In genomic region chr7:116543664-116544063, GRCh38 we compare ENCODE assay signal across 15 cellular contexts. TPM values are rescaled to one million over a fixed set of nuclear protein-coding genes. Genes with fewer than 3 reads are reported as not detected.
DNase-seq lines count a peak whose midpoint lies in the region; FAIRE-seq and TF ChIP-seq lines count a peak whose summit lies in the region.
"Had no signal": no experiment of that assay in that cellular context is flagged by ENCODE, and none has a peak within 500 bp of the region (broad histone marks: within the 10 kb centered on the region; RNA-seq: fewer than 3 reads in every experiment).

No MANE protein-coding gene starts in this region.

- dilution Hi-C loops in keratinocyte (cut with MboI; ENCODE audit: extremely low pct_ligation_motif_present, low sequenced_read_pairs), result no loop called here

- H3K4me3 ChIP-seq in breast epithelium, result no peak overlapping the region
- no peak overlapping the region for H3K4me3 ChIP-seq in ascending aorta
- no peak overlapping the region for H3K4me3 ChIP-seq in keratinocyte (ENCODE audit: control insufficient read depth in 2 of 3, extremely low read depth in 1 of 3, insufficient read depth in 2 of 3, low read depth in 1 of 3, low read length in 3 of 3)
- H3K4me3 ChIP-seq in transverse colon, result no peak overlapping the region

- no peak overlapping the region for H3K27ac ChIP-seq in breast epithelium
- peak overlapping the region; percentile 62 to 72 for H3K27ac ChIP-seq in ascending aorta
- H3K27ac ChIP-seq in keratinocyte (ENCODE audit: control insufficient read depth, insufficient read depth, low read length), result peak overlapping the region; percentile 64
- H3K27ac ChIP-seq in transverse colon, result peak overlapping the region; percentile 42 to 50 (median 48)
- H3K27ac ChIP-seq in RWPE1, result no peak overlapping the region

- no peak for TF ChIP-seq POLR2A in breast epithelium (IDR thresholded peaks at IDR 0.05)
- TF ChIP-seq POLR2A in transverse colon (IDR thresholded peaks at IDR 0.05), result no peak

- POLR2A ChIA-PET in MCF 10A (lab: Yijun Ruan, JAX) (interaction anchor here (0.6 to 1.9 kb wide), 12 partner anchors 9 to 159 kb away, joined by 3 to 6 read pairs (median 4); no protein-coding TSS in a partner anchor), RWPE1 (lab: Yijun Ruan, JAX; ENCODE audit: low non-redundant PET) (no interaction called here)

- H3K4me1 ChIP-seq in breast epithelium (no peaks in the 10 kb centered on the region), ascending aorta (peaks cover 0 to 32% of the 10 kb centered on the region in 2 donors), keratinocyte (ENCODE audit: control insufficient read depth, extremely low read depth, insufficient read depth, low read length) (peaks cover 14% of the 10 kb centered on the region), transverse colon (peaks cover 0 to 31% (median 3%) of the 10 kb centered on the region in 4 donors)

- no peak overlapping the region for H3K4me3 Mint-ChIP-seq in MCF 10A (ENCODE audit: unreplicated experiment)
- H3K4me3 Mint-ChIP-seq: activated CD4-positive, alpha-beta T cell treated with anti-CD3 and anti-CD28 coated beads, Interleukin-2, amount 10 ng/mL, durations not matched to agents 24 days and 14 days; nephron had no signal

- DNase-seq in MCF 10A (ENCODE audit: unreplicated experiment) (peak; percentile 36), breast epithelium (ENCODE audit: low spot score in 2 of 2) (no peak), ascending aorta (ENCODE audit: low spot score in 2 of 2) (no peak), keratinocyte (ENCODE audit: low read depth, low spot score) (no peak), transverse colon (no peak), RWPE1 (ENCODE audit: low spot score) (no peak), SHP77 treated with DMSO at 0.1 percent for 48 hours (lab: John Stamatoyannopoulos, UW) (no peak)
- no peak for DNase-seq in activated effector memory CD4-positive, alpha-beta T cell treated with anti-CD3 and anti-CD28 coated beads, Interleukin-2, amount 50 U/mL, for 16 hours
- DNase-seq: activated naive CD4-positive, alpha-beta T cell treated with Interleukin-2 at 50 U/mL for 16 hours; effector CD8-positive, alpha-beta T cell; NCI-H1048; NCI-H748 treated with DMSO at 0.1 percent for 48 hours; stimulated activated CD4-positive, alpha-beta T cell treated with anti-CD3 and anti-CD28 coated beads, Interleukin-15, amount 100 ng/mL, for 24 hours had no signal

- TF ChIP-seq EP300 in transverse colon (IDR thresholded peaks at IDR 0.05; ENCODE audit: low read depth), result no peak

- CTCF ChIA-PET in MCF 10A (lab: Yijun Ruan, JAX) (interaction anchor here (0.7 to 1.1 kb wide), 2 partner anchors 17 to 285 kb away, joined by 4 to 5 read pairs; no protein-coding TSS in a partner anchor), RWPE1 (lab: Yijun Ruan, JAX) (interaction anchor here (0.7 kb wide), 1 partner anchor 100 kb away, joined by 4 read pairs; no protein-coding TSS in a partner anchor)

- H3K27ac Mint-ChIP-seq in MCF 10A (ENCODE audit: low read depth, unreplicated experiment), result peak overlapping the region; percentile 83
- H3K27ac Mint-ChIP-seq: activated CD4-positive, alpha-beta T cell treated with anti-CD3 and anti-CD28 coated beads, Interleukin-2, amount 10 ng/mL, durations not matched to agents 24 days and 14 days; nephron had no signal

- H3K27me3 ChIP-seq in breast epithelium, result no peaks in the 10 kb centered on the region
- no peaks in the 10 kb centered on the region for H3K27me3 ChIP-seq in ascending aorta
- H3K27me3 ChIP-seq in keratinocyte (ENCODE audit: control insufficient read depth, extremely low read depth, insufficient read depth, low read length), result no peaks in the 10 kb centered on the region
- H3K27me3 ChIP-seq in transverse colon, result no peaks in the 10 kb centered on the region

- WGBS in transverse colon (ENCODE audit: low coverage in 1 of 2), 2 donors, result 55 to 60% methylated on average over 2 of the region's 2 CpGs

- TF ChIP-seq CTCF in MCF 10A (IDR thresholded peaks at IDR 0.05; ENCODE audit: unreplicated experiment) (no peak), breast epithelium (IDR thresholded peaks at IDR 0.05) (no peak), ascending aorta (IDR thresholded peaks at IDR 0.05) (no peak), keratinocyte (optimal IDR thresholded peaks at IDR 0.05 in 1 of 3, IDR thresholded peaks at IDR 0.05 in 1 of 3, conservative IDR thresholded peaks at IDR 0.05 in 1 of 3; ENCODE audit: extremely low read depth in 1 of 3, insufficient read depth in 2 of 3, low read length in 3 of 3) (no peak), transverse colon (IDR thresholded peaks at IDR 0.05) (no peak), RWPE1 (conservative IDR thresholded peaks at IDR 0.05; ENCODE audit: low read depth) (no peak)

- H3K36me3 Mint-ChIP-seq in MCF 10A (ENCODE audit: insufficient read depth, unreplicated experiment), result peaks cover 95% of the 10 kb centered on the region

- peaks cover 40% of the 10 kb centered on the region for H4K20me1 ChIP-seq in keratinocyte (ENCODE audit: control insufficient read depth, extremely low read depth, insufficient read depth, low read length)

- H3K36me3 ChIP-seq in breast epithelium (peaks cover 6% of the 10 kb centered on the region), ascending aorta (peaks cover 0 to 19% of the 10 kb centered on the region in 2 donors), keratinocyte (ENCODE audit: control insufficient read depth in 2 of 2, extremely low read depth in 1 of 2, insufficient read depth in 2 of 2, low read length in 2 of 2) (peaks cover 33 to 61% of the 10 kb centered on the region in 2 experiments), transverse colon (no peaks in the 10 kb centered on the region)

- no TSS peak for BruUV-seq in MCF 10A (replicated peaks; lab: Mats Ljungman, UMichigan)

- H3K4me2 ChIP-seq in keratinocyte (ENCODE audit: control insufficient read depth, extremely low read depth, insufficient read depth, low read depth, low read length), result no peak overlapping the region

- no peak overlapping the region for H3K9ac ChIP-seq in keratinocyte (ENCODE audit: control insufficient read depth, extremely low read depth, insufficient read depth, low read length)

- in situ Hi-C loops in transverse colon (cut with MboI; ENCODE audit: low pct_ligation_motif_present in 1 of 4, low pct_unique_long_range_greater_than_20kb in 1 of 4, low sequenced_read_pairs in 3 of 4), result no loop called here

- peaks cover 67% of the 10 kb centered on the region for H3K4me1 Mint-ChIP-seq in MCF 10A (ENCODE audit: insufficient read depth, unreplicated experiment)
- H3K4me1 Mint-ChIP-seq: activated CD4-positive, alpha-beta T cell treated with anti-CD3 and anti-CD28 coated beads, Interleukin-2, amount 10 ng/mL, durations not matched to agents 24 days and 14 days; nephron had no signal

- H3K9me3 ChIP-seq in breast epithelium (no peaks in the 10 kb centered on the region), ascending aorta (no peaks in the 10 kb centered on the region), keratinocyte (ENCODE audit: control insufficient read depth, low read depth, low read length) (no peaks in the 10 kb centered on the region), transverse colon (no peaks in the 10 kb centered on the region)

- intact Hi-C loops in MCF 10A (cut with micrococcal nuclease) (no loop called here), breast epithelium (cut with DNase I; ENCODE audit: low total_unique reads) (no loop called here), ascending aorta (cut with DNase I) (no loop called here), transverse colon (cut with DNase I; ENCODE audit: low total_unique reads) (no loop called here)

- no peaks in the 10 kb centered on the region for H3K9me1 ChIP-seq in keratinocyte (ENCODE audit: control insufficient read depth, extremely low read depth, insufficient read depth, low read length)

- no peak overlapping the region for H2AFZ ChIP-seq in keratinocyte (ENCODE audit: control insufficient read depth, low read length)

- no peaks in the 10 kb centered on the region for H3K27me3 Mint-ChIP-seq in MCF 10A (ENCODE audit: insufficient read depth, unreplicated experiment)

- no peak for FAIRE-seq in keratinocyte (lab: Jason Lieb, UNC)

- H3K79me2 ChIP-seq in keratinocyte (ENCODE audit: control insufficient read depth, insufficient read depth, low read length), result peaks cover 95% of the 10 kb centered on the region

- H3K9me3 Mint-ChIP-seq in MCF 10A (ENCODE audit: unreplicated experiment), result no peaks in the 10 kb centered on the region
- H3K9me3 Mint-ChIP-seq: activated CD4-positive, alpha-beta T cell treated with anti-CD3 and anti-CD28 coated beads, Interleukin-2, amount 10 ng/mL, durations not matched to agents 24 days and 14 days; nephron had no signal

RNA-seq across cellular contexts. Expression of gene CAV1, which starts 18.8 kb away (rescaled TPM):
- total RNA-seq in MCF 10A (2022), result 225 and 267 TPM in 2 replicates
- 100 to 1,000 TPM; 117 to 729 (median 154) TPM for total RNA-seq in breast epithelium
- 156 TPM for total RNA-seq in ascending aorta
- polyA plus RNA-seq in keratinocyte, result 2,867 to 2,979 TPM (median 2,905 TPM) in 3 replicates
- 537 TPM for polyA plus RNA-seq in keratinocyte (2011; ENCODE audit: low read depth)
- 3,107 and 4,303 TPM in 2 replicates for polyA plus RNA-seq in keratinocyte (2011; cell fraction: cytosol; rRNA removed)
- polyA plus RNA-seq in keratinocyte (2011; cell fraction: nucleus; rRNA removed), result 2,001 and 2,393 TPM in 2 replicates
- polyA plus RNA-seq in keratinocyte (2012; ENCODE audit: low replicate concordance), result 370 and 1,627 TPM in 2 replicates
- polyA minus RNA-seq in keratinocyte, result 4,413 to 5,248 TPM (median 4,690 TPM) in 3 replicates
- 1,844 TPM for polyA minus RNA-seq in keratinocyte (2011; cell fraction: cytosol; rRNA and poly(A)+ RNA removed)
- polyA minus RNA-seq in keratinocyte (2011; cell fraction: nucleus; rRNA and poly(A)+ RNA removed), result 723 and 1,290 TPM in 2 replicates
- total RNA-seq in transverse colon, result 10 to 100 TPM; 52.2 to 73.8 (median 62.2) TPM

RNA-seq across cellular contexts. Expression of gene CAV2, which starts 44.1 kb away (rescaled TPM):
- total RNA-seq in MCF 10A (2022), result 155 and 171 TPM in 2 replicates
- total RNA-seq in breast epithelium, result 100 to 1,000 TPM in 1 of 3 donors, 10 to 100 TPM in 2; 63.3 to 311 (median 97.6) TPM
- total RNA-seq in ascending aorta, result 92.6 TPM
- polyA plus RNA-seq in keratinocyte, result 467 to 631 TPM (median 530 TPM) in 3 replicates
- 140 TPM for polyA plus RNA-seq in keratinocyte (2011; ENCODE audit: low read depth)
- 511 and 813 TPM in 2 replicates for polyA plus RNA-seq in keratinocyte (2011; cell fraction: cytosol; rRNA removed)
- 329 and 358 TPM in 2 replicates for polyA plus RNA-seq in keratinocyte (2011; cell fraction: nucleus; rRNA removed)
- 170 and 280 TPM in 2 replicates for polyA plus RNA-seq in keratinocyte (2012; ENCODE audit: low replicate concordance)
- polyA minus RNA-seq in keratinocyte, result 373 to 543 TPM (median 498 TPM) in 3 replicates
- polyA minus RNA-seq in keratinocyte (2011; cell fraction: cytosol; rRNA and poly(A)+ RNA removed), result 618 TPM
- 114 and 202 TPM in 2 replicates for polyA minus RNA-seq in keratinocyte (2011; cell fraction: nucleus; rRNA and poly(A)+ RNA removed)
- 10 to 100 TPM in 3 of 4 donors, 1 to 10 TPM in 1; 4.1 to 28.3 (median 13.9) TPM for total RNA-seq in transverse colon
- total RNA-seq: activated CD4-positive, alpha-beta T cell treated with anti-CD3 and anti-CD28 coated beads, Interleukin-2, amount 10 ng/mL, durations not matched to agents 24 days and 14 days had no signal

Comparison
In these comparisons a context has a peak if more than half of its experiments do, and no peak if none do; other contexts are left out.
1. H3K27ac ChIP-seq: peak in ascending aorta (2 of 2), keratinocyte (single experiment) and transverse colon (4 of 4); none in breast epithelium (0 of 2) and RWPE1 (single experiment).